In the genomic region with DNA sequence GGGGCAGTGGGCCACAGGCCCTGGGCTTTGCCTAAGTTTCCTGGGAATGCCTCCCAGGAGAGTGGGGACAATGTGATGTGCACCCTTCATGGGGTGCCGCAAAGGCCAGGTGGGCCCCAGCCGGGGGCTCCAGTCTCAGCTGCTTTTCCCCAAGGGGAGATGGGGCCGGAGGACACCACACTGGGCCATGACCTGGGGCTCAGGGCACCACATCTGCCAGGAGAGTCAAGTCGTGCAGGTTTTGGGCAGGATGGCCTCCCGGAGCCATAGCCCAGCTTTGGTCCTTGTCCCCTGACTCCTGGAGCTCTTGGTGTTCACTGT, we compare ENCODE assay signal across 24 cellular contexts.
"Had no signal": no experiment of that assay in that cellular context is flagged by ENCODE, and none has a peak within 500 bp of the region (broad histone marks: within the 10 kb centered on the region; RNA-seq: fewer than 3 reads in every experiment).

No MANE protein-coding gene starts in this region.

- FAIRE-seq: colon, keratinocyte had no signal

- H3K9me3 ChIP-seq: gastroesophageal sphincter, heart left ventricle, left lung, prostate gland, sigmoid colon, testis, tibial artery had no signal

- H3K4me3 Mint-ChIP-seq: endodermal cell; immature natural killer cell; nephron progenitor cell; stimulated activated memory B cell treated with anti-CD40 and anti-IgM and Interleukin-4, amounts not matched to agents 10 μg/mL and 1 μg/mL and 100 μg/mL, for 72 hours; stimulated activated naive CD8-positive, alpha-beta T cell treated with anti-CD3 and anti-CD28 coated beads, Interleukin-15, amount 100 ng/mL, for 72 hours; type B pancreatic cell had no signal

- H3K36me3 ChIP-seq: gastroesophageal sphincter, prostate gland, sigmoid colon had no signal

- H3K9me3 Mint-ChIP-seq: endodermal cell; immature natural killer cell; naive thymus-derived CD8-positive, alpha-beta T cell; nephron progenitor cell; stimulated activated memory B cell treated with anti-CD40 and anti-IgM and Interleukin-4, amounts not matched to agents 10 μg/mL and 1 μg/mL and 100 μg/mL, for 72 hours; stimulated activated naive CD8-positive, alpha-beta T cell treated with anti-CD3 and anti-CD28 coated beads, Interleukin-15, amount 100 ng/mL, for 72 hours; type B pancreatic cell had no signal

- H3K36me3 Mint-ChIP-seq: type B pancreatic cell had no signal

- H3K27me3 ChIP-seq: gastroesophageal sphincter, heart left ventricle, left lung, sigmoid colon, testis, tibial artery had no signal

- H3K4me1 ChIP-seq: prostate gland had no signal

- H3K27ac ChIP-seq: epithelial cell of prostate, gastroesophageal sphincter, heart left ventricle, left lung, prostate gland, sigmoid colon, testis, tibial artery had no signal

- H3K27ac Mint-ChIP-seq: endodermal cell, immature natural killer cell, nephron progenitor cell, type B pancreatic cell had no signal

- H3K4me3 ChIP-seq: gastroesophageal sphincter, heart left ventricle, left lung, prostate gland, sigmoid colon, testis, tibial artery had no signal

- H3K4me1 Mint-ChIP-seq: endodermal cell; immature natural killer cell; stimulated activated naive CD8-positive, alpha-beta T cell treated with anti-CD3 and anti-CD28 coated beads, Interleukin-15, amount 100 ng/mL, for 72 hours had no signal

- DNase-seq: effector CD8-positive, alpha-beta T cell; foreskin fibroblast; heart left ventricle; immature natural killer cell; left cardiac atrium; left lung; nephron progenitor cell; sigmoid colon; stimulated activated CD4-positive, alpha-beta T cell treated with anti-CD3 and anti-CD28 coated beads, Interleukin-2, amount 100 ng/mL, for 24 hours; stimulated activated CD4-positive, alpha-beta T cell treated with anti-CD3 and anti-CD28 coated beads, Interleukin-4, amount 100 ng/mL, for 24 hours; stimulated activated naive CD8-positive, alpha-beta T cell treated with anti-CD3 and anti-CD28 coated beads, Interleukin-15, amount 100 ng/mL, for 72 hours; testis; tibial artery had no signal

- ATAC-seq: esophagus mucosa; gastroesophageal sphincter; heart left ventricle; left cardiac atrium; left lung; naive thymus-derived CD8-positive, alpha-beta T cell; right cardiac atrium; stimulated activated memory B cell treated with anti-CD40 and anti-IgM and Interleukin-4, amounts not matched to agents 10 μg/mL and 1 μg/mL and 100 μg/mL, for 72 hours; stimulated activated naive CD8-positive, alpha-beta T cell treated with anti-CD3 and anti-CD28 coated beads, Interleukin-15, amount 100 ng/mL, for 72 hours had no signal

- H3K27me3 Mint-ChIP-seq: naive thymus-derived CD8-positive, alpha-beta T cell; stimulated activated memory B cell treated with anti-CD40 and anti-IgM and Interleukin-4, amounts not matched to agents 10 μg/mL and 1 μg/mL and 100 μg/mL, for 72 hours; stimulated activated naive CD8-positive, alpha-beta T cell treated with anti-CD3 and anti-CD28 coated beads, Interleukin-15, amount 100 ng/mL, for 72 hours; type B pancreatic cell had no signal
